ENCODE assay signal across 8 cellular contexts in genomic region chr7:44748042-44748947, GRCh38. TPM values are rescaled to one million over a fixed set of nuclear protein-coding genes. Genes with fewer than 3 reads are reported as not detected.
DNase-seq lines count a peak whose midpoint lies in the region; ATAC-seq, FAIRE-seq and TF ChIP-seq lines count a peak whose summit lies in the region.

Gene ZMIZ2 (plus strand): TSS chr7:44748847. CDS start chr7:44756250, 7,403 bp downstream.

- peak within 1 kb of the TSS; percentile 79 to 93 for H3K9ac ChIP-seq in kidney (ENCODE audit: low read length in 2 of 2)

- H3K9me3 ChIP-seq in kidney (ENCODE audit: control insufficient read depth in 1 of 2, low read length in 2 of 2) = no peaks in the 10 kb centered on the region

- TF ChIP-seq CTCF in AG10803 (conservative IDR thresholded peaks at IDR 0.05; ENCODE audit: low read length) (no peak), kidney (IDR thresholded peaks at IDR 0.05; ENCODE audit: borderline replicate concordance, extremely low read depth, insufficient read depth) (no peak)

- intact Hi-C loops in kidney (cut with DNase I) = no loop called here

- H3K27ac ChIP-seq in kidney (ENCODE audit: low read depth in 2 of 2, low read length in 2 of 2) = peak within 1 kb of the TSS; percentile 88 to 92

- no peaks in the 10 kb centered on the region for H3K36me3 ChIP-seq in kidney (ENCODE audit: control insufficient read depth in 1 of 2, insufficient read depth in 2 of 2, low read length in 2 of 2)

- ATAC-seq in GM19043 (IDR thresholded peaks at IDR 0.05; ENCODE audit: low read depth, unreplicated experiment) = peak; percentile 60
- peak; percentile 76 for ATAC-seq in HG03354 (IDR thresholded peaks at IDR 0.05; ENCODE audit: poor library complexity, severe bottlenecking, unreplicated experiment)

- no peak for FAIRE-seq in kidney (lab: Jason Lieb, UNC)

- DNase-seq in AG10803 (ENCODE audit: low read depth) = peak; percentile 86
- peak; percentile 89 for DNase-seq in NCI-H460 (ENCODE audit: extremely low read depth, low read depth)
- DNase-seq in activated CD4-positive, alpha-beta T cell treated with anti-CD3 and anti-CD28 coated beads for 24 hours (ENCODE audit: low read depth in 2 of 2) = peak; percentile 82 to 93
- DNase-seq in cerebellum (ENCODE audit: low spot score) = peak; percentile 99
- DNase-seq in kidney = peak; percentile 98
- peak; percentile 88 to 91 for DNase-seq in stimulated activated CD4-positive, alpha-beta T cell treated with anti-CD3 and anti-CD28 coated beads, Interleukin-15, amount 100 ng/mL, for 1 hour (ENCODE audit: low read depth in 1 of 2, low spot score in 1 of 2)

- peaks cover 25 to 29% of the 10 kb centered on the region in 2 donors for H3K4me1 ChIP-seq in kidney (ENCODE audit: control insufficient read depth in 1 of 2, insufficient read depth in 1 of 2, low read depth in 1 of 2, low read length in 2 of 2)

- peak within 1 kb of the TSS; percentile 77 for H3K4me3 ChIP-seq in AG10803 (ENCODE audit: low read length)
- peak within 1 kb of the TSS; percentile 85 to 93 for H3K4me3 ChIP-seq in kidney (ENCODE audit: low read length in 2 of 2)

RNA-seq across cellular contexts. Expression of gene ZMIZ2, which starts in this region (rescaled TPM):
- 20.9 and 21.0 TPM in 2 replicates for total RNA-seq in NCI-H460 (2014; rRNA removed; shearing (Covaris generic))
- 42.5 and 55.2 TPM in 2 replicates for polyA plus RNA-seq in NCI-H460 (2014; cell fraction: nucleus; rRNA removed)
- total RNA-seq in cerebellum (24.6 TPM), kidney (127 TPM)
- polyA plus RNA-seq in kidney (ENCODE audit: insufficient read depth, low read depth, low replicate concordance) = 30.5 TPM

Comparison
In these comparisons a context has a peak if more than half of its experiments do, and no peak if none do; other contexts are left out.
1. Peak in every context shown above with its lines: DNase-seq, ATAC-seq, H3K4me3 ChIP-seq and H3K27ac ChIP-seq.